Comparison of ENCODE assay signal across 21 cellular contexts in the genomic region with DNA sequence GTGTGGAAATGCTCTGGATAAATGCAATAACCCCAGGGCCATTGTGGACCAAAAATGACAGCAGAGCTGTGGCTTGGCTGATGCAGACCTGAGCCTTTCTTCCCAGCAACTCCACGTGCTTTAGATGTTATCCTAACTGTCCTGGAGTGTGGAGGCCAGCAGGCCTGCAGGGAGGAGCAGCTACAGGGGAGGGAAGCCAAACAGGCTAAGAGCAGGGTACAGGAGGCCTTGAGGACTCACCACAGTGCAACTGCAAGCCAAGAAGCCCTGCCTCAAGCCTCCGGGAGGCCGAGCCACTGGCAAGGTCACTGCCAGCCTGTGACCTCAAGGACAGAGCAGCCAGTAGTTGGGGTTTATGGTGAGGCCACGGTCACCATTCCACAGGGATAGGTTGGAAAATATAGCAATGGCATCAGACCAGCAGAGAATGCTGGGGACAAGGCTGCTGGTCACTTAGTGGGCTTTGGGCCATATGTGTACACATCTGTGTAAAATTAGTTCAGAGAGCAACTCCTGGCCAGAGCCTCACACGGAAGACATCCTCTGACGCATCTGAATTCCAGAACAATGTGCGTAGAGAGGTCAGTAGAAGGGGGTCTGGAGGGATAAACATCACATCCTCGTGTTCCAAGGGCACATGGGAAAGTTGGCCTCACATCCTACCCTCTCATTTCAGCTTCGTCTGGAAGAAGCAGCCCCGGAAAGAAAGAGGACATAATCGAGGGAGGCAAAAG.
DNase-seq lines count a peak whose midpoint lies in the region; ATAC-seq, FAIRE-seq and TF ChIP-seq lines count a peak whose summit lies in the region.
"Had no signal": no experiment of that assay in that cellular context is flagged by ENCODE, and none has a peak within 500 bp of the region (broad histone marks: within the 10 kb centered on the region; RNA-seq: fewer than 3 reads in every experiment).

No MANE protein-coding gene starts in this region.

- TF ChIP-seq POLR2A in HepG2 (IDR thresholded peaks at IDR 0.05; ENCODE audit: insufficient read depth in 1 of 2, low read depth in 2 of 2, low read length in 2 of 2), result no peak

- CTCF ChIA-PET in HepG2 (lab: Yijun Ruan, JAX; ENCODE audit: low intra/inter-chr PET ratio, low total read pairs), result interaction anchor here (1.5 to 2.2 kb wide), 2 partner anchors 720 to 729 kb away, joined by 12 read pairs; no protein-coding TSS in a partner anchor

- peak overlapping the region; percentile 35; the same call in 1 of the 2 replicates for H3K4me2 ChIP-seq in HepG2 (ENCODE audit: low read depth, low read length)
- H3K4me2 ChIP-seq in MM.1S (ENCODE audit: low read depth, low read length), result no peak overlapping the region

- H3K9ac ChIP-seq in HepG2 (ENCODE audit: insufficient read depth, low read depth, low read length), result no peak overlapping the region
- H3K9ac ChIP-seq in MM.1S (ENCODE audit: low read length), result no peak overlapping the region

- no TSS peak for BruUV-seq in HepG2 (replicated peaks; lab: Mats Ljungman, UMichigan)

- H3K4me3 Mint-ChIP-seq in HFFc6 (peak overlapping the region; percentile 28; the same call in 1 of the 2 replicates), nephron progenitor cell (no peak overlapping the region), endothelial cell (ENCODE audit: unreplicated experiment) (no peak overlapping the region)
- H3K4me3 Mint-ChIP-seq: activated CD4-positive, alpha-beta memory T cell treated with anti-CD3 and anti-CD28 coated beads for 36 hours; activated naive CD8-positive, alpha-beta T cell; activated T-cell treated with anti-CD3 and anti-CD28 coated beads, Interleukin-2, amount 50 U/mL, for 4 hours; mesothelial cell of epicardium had no signal

- in situ Hi-C loops in HepG2 (cut with HindIII; ENCODE audit: extremely low pct_ligation_motif_present, low pct_unique_long_range_greater_than_20kb), result no loop called here

- H3K27me3 ChIP-seq in HepG2 (ENCODE audit: control insufficient read depth in 1 of 2, insufficient read depth in 2 of 2, low read length in 2 of 2) (0 out of 5 replicates have a peak, but pooled peaks cover 1% of the 10 kb centered on the region in 2 experiments), MM.1S (replicated peaks; ENCODE audit: insufficient read depth, low read length) (no peaks in the 10 kb centered on the region)
- H3K27me3 ChIP-seq: heart left ventricle had no signal

- H3K4me3 ChIP-seq in HepG2 (replicated peaks in 1 of 3; ENCODE audit: insufficient read depth in 1 of 3, low read depth in 2 of 3, low read length in 3 of 3) (no peak overlapping the region), MM.1S (ENCODE audit: low read length) (no peak overlapping the region)
- H3K4me3 ChIP-seq: heart left ventricle had no signal

- H3K4me1 Mint-ChIP-seq in HFFc6 (ENCODE audit: low read depth), result peaks cover 21% of the 10 kb centered on the region
- H3K4me1 Mint-ChIP-seq in nephron progenitor cell, result peaks cover 5% of the 10 kb centered on the region
- no peaks in the 10 kb centered on the region for H3K4me1 Mint-ChIP-seq in endothelial cell (ENCODE audit: unreplicated experiment)

- H3K36me3 Mint-ChIP-seq in HFFc6 (ENCODE audit: low read depth), result no peaks in the 10 kb centered on the region
- H3K36me3 Mint-ChIP-seq in nephron progenitor cell (ENCODE audit: low read depth), result no peaks in the 10 kb centered on the region
- H3K36me3 Mint-ChIP-seq in endothelial cell (ENCODE audit: low read depth, unreplicated experiment), result no peaks in the 10 kb centered on the region
- H3K36me3 Mint-ChIP-seq: activated CD4-positive, alpha-beta memory T cell treated with anti-CD3 and anti-CD28 coated beads for 36 hours; activated naive CD8-positive, alpha-beta T cell; mesothelial cell of epicardium had no signal

- H3K36me3 ChIP-seq in HepG2 (replicated peaks in 1 of 2; ENCODE audit: control insufficient read depth in 1 of 2, insufficient read depth in 2 of 2, low read length in 2 of 2) (no peaks in the 10 kb centered on the region), MM.1S (replicated peaks; ENCODE audit: insufficient read depth, low read length) (no peaks in the 10 kb centered on the region)
- H3K36me3 ChIP-seq: heart left ventricle had no signal

- peaks cover 3% of the 10 kb centered on the region; the same call in 1 of the 2 replicates for H3K27me3 Mint-ChIP-seq in HFFc6 (ENCODE audit: insufficient read depth)
- peaks cover 6% of the 10 kb centered on the region for H3K27me3 Mint-ChIP-seq in nephron progenitor cell (ENCODE audit: low read depth, poor library complexity)
- peaks cover 3% of the 10 kb centered on the region for H3K27me3 Mint-ChIP-seq in endothelial cell (ENCODE audit: unreplicated experiment)
- H3K27me3 Mint-ChIP-seq: activated CD4-positive, alpha-beta memory T cell treated with anti-CD3 and anti-CD28 coated beads for 36 hours had no signal

- intact Hi-C loops in HepG2 (cut with micrococcal nuclease; ENCODE audit: unreplicated experiment), result loop anchor here (10.0 kb wide), 1 partner anchor 589 kb away; no protein-coding TSS in a partner anchor

- TF ChIP-seq CTCF in AG09319 (IDR thresholded peaks at IDR 0.05; ENCODE audit: low read depth, low read length), result no peak
- no peak for TF ChIP-seq CTCF in HFFc6 (IDR thresholded peaks at IDR 0.05)
- no peak for TF ChIP-seq CTCF in HepG2 (CRISPR knock-in tag; IDR thresholded peaks at IDR 0.05)
- TF ChIP-seq CTCF in nephron progenitor cell (IDR thresholded peaks at IDR 0.05), result no peak
- TF ChIP-seq CTCF in MM.1S (IDR thresholded peaks at IDR 0.05; ENCODE audit: low read length), result no peak
- TF ChIP-seq CTCF in endothelial cell (IDR thresholded peaks at IDR 0.05; ENCODE audit: unreplicated experiment), result no peak

- H4K20me1 ChIP-seq in HepG2 (ENCODE audit: insufficient read depth, low read length) (no peaks in the 10 kb centered on the region), MM.1S (ENCODE audit: insufficient read depth, low read length) (no peaks in the 10 kb centered on the region)

- H3K9me3 ChIP-seq in HepG2 (ENCODE audit: low read length) (no peaks in the 10 kb centered on the region), MM.1S (replicated peaks; ENCODE audit: insufficient read depth, low read length) (no peaks in the 10 kb centered on the region)
- H3K9me3 ChIP-seq: heart left ventricle had no signal

- WGBS in HepG2 (ENCODE audit: low lambda C conversion rate), result 26% methylated on average over 11 of the region's 11 CpGs

- TF ChIP-seq EP300 in HepG2 (IDR thresholded peaks at IDR 0.05; ENCODE audit: low read depth in 2 of 2, low read length in 2 of 2), result no peak
- no peak for TF ChIP-seq EP300 in HepG2 (CRISPR knock-in tag; IDR thresholded peaks at IDR 0.05; ENCODE audit: borderline replicate concordance)

- H3K4me1 ChIP-seq in HepG2 (ENCODE audit: insufficient read depth, low read length) (peaks cover 22% of the 10 kb centered on the region), MM.1S (ENCODE audit: low read length) (no peaks in the 10 kb centered on the region)
- H3K4me1 ChIP-seq: heart left ventricle had no signal

- H3K79me2 ChIP-seq in HepG2 (ENCODE audit: insufficient read depth, low read length) (no peaks in the 10 kb centered on the region), MM.1S (ENCODE audit: low read length) (no peaks in the 10 kb centered on the region)

- no peaks in the 10 kb centered on the region for H3K9me2 ChIP-seq in MM.1S (replicated peaks; ENCODE audit: insufficient read depth, low read length)

- ATAC-seq in HepG2, result peak; percentile 72
- ATAC-seq: activated T-cell treated with anti-CD3 and anti-CD28 coated beads, Interleukin-2, amount 50 U/mL, for 4 hours; heart left ventricle had no signal

- no peak for TF ChIP-seq RAD21 in HepG2 (CRISPR knock-in tag; IDR thresholded peaks at IDR 0.05)

- H3K27ac Mint-ChIP-seq in HFFc6 (peak overlapping the region; percentile 85), nephron progenitor cell (no peak overlapping the region), endothelial cell (ENCODE audit: unreplicated experiment) (no peak overlapping the region)
- H3K27ac Mint-ChIP-seq: activated CD4-positive, alpha-beta memory T cell treated with anti-CD3 and anti-CD28 coated beads for 36 hours; activated naive CD8-positive, alpha-beta T cell; mesothelial cell of epicardium had no signal

- POLR2A ChIA-PET in HepG2 (lab: Yijun Ruan, JAX), result no interaction called here

- no peaks in the 10 kb centered on the region for H3F3A ChIP-seq in MM.1S (ENCODE audit: insufficient read depth, low read length)

- DNase-seq in AG09319 (ENCODE audit: extremely low read depth, low read depth), result peak; percentile 86
- peak; percentile 71 for DNase-seq in HFFc6
- peak; percentile 68 for DNase-seq in brain pericyte (ENCODE audit: low read depth, low spot score)
- DNase-seq in HepG2 (ENCODE audit: low spot score), result peak; percentile 11
- no peak for DNase-seq in DMS 273 treated with DMSO at 0.1 percent for 48 hours (lab: John Stamatoyannopoulos, UW)
- DNase-seq in nephron progenitor cell, result no peak
- no peak for DNase-seq in MM.1S
- DNase-seq in endothelial cell (ENCODE audit: low spot score), result no peak
- DNase-seq: activated CD4-positive, alpha-beta memory T cell treated with anti-CD3 and anti-CD28 coated beads for 36 hours; activated T-cell treated with anti-CD3 and anti-CD28 coated beads, Interleukin-2, amount 50 U/mL, for 4 hours; DMS53; heart left ventricle; KBM-7; kidney; NCI-H1048; NCI-H2171 treated with DMSO at 0.1 percent for 48 hours; NCI-H774; retina had no signal

- H3K27ac ChIP-seq in HepG2 (ENCODE audit: extremely low read length, insufficient read depth, low read length) (no peak overlapping the region), MM.1S (ENCODE audit: low read length) (no peak overlapping the region)
- H3K27ac ChIP-seq: heart left ventricle had no signal

- H2AFZ ChIP-seq in HepG2 (ENCODE audit: low read length) (no peak overlapping the region), MM.1S (ENCODE audit: low read length) (no peak overlapping the region)

- no peaks in the 10 kb centered on the region for H3K9me3 Mint-ChIP-seq in HFFc6
- peaks cover 10% of the 10 kb centered on the region for H3K9me3 Mint-ChIP-seq in nephron progenitor cell
- no peaks in the 10 kb centered on the region for H3K9me3 Mint-ChIP-seq in endothelial cell (ENCODE audit: unreplicated experiment)
- H3K9me3 Mint-ChIP-seq: activated CD4-positive, alpha-beta memory T cell treated with anti-CD3 and anti-CD28 coated beads for 36 hours; activated T-cell treated with anti-CD3 and anti-CD28 coated beads, Interleukin-2, amount 50 U/mL, for 4 hours had no signal

- FAIRE-seq in HepG2 (lab: Jason Lieb, UNC), result no peak
- FAIRE-seq: endometrium, kidney had no signal

Comparison
In these comparisons a context has a peak if more than half of its experiments do, and no peak if none do; other contexts are left out.
1. DNase-seq: peak in AG09319 (single experiment), HFFc6 (single experiment), brain pericyte (single experiment) and HepG2 (single experiment); none in DMS 273 treated with DMSO at 0.1 percent for 48 hours (single experiment), nephron progenitor cell (single experiment), MM.1S (single experiment) and endothelial cell (single experiment).